ENCODE assay signal across 1 cellular context in genomic region chr3:45053805-45054195, GRCh38.
TF ChIP-seq lines count a peak whose summit lies in the region.
"Not testable (repeated sequence)": the region's sequence is repeated elsewhere in the genome, so short reads cannot be mapped to it uniquely, and the experiment has no call there.

No MANE protein-coding gene starts in this region.

TF ChIP-seq in K562, 482 proteins besides CTCF, POLR2A, EP300 and RAD21 (continues in another document):
- 0 out of 4 replicates have a peak, but pooled peaks of 1 of the 2 experiments have one; percentile 5 for TF ChIP-seq NRF1 (conservative IDR thresholded peaks at IDR 0.05 in 1 of 2, IDR thresholded peaks at IDR 0.05 in 1 of 2)
- TF ChIP-seq, protein P1, sequence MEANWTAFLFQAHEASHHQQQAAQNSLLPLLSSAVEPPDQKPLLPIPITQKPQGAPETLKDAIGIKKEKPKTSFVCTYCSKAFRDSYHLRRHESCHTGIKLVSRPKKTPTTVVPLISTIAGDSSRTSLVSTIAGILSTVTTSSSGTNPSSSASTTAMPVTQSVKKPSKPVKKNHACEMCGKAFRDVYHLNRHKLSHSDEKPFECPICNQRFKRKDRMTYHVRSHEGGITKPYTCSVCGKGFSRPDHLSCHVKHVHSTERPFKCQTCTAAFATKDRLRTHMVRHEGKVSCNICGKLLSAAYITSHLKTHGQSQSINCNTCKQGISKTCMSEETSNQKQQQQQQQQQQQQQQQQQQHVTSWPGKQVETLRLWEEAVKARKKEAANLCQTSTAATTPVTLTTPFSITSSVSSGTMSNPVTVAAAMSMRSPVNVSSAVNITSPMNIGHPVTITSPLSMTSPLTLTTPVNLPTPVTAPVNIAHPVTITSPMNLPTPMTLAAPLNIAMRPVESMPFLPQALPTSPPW (CRISPR knock-in tag; IDR thresholded peaks at IDR 0.05) = 0 out of 2 replicates have a peak, but pooled peaks have one; percentile 16
- TF ChIP-seq NR2C2 (CRISPR knock-in tag; IDR thresholded peaks at IDR 0.05) = 0 out of 2 replicates have a peak, but pooled peaks have one; percentile 39
- TF ChIP-seq NR2C2 (tag; IDR thresholded peaks at IDR 0.05); JUND (tag; IDR thresholded peaks at IDR 0.05; ENCODE audit: borderline replicate concordance, low read depth, low read length); ATF3 (CRISPR knock-in tag; conservative IDR thresholded peaks at IDR 0.05): not testable (repeated sequence)
- peak; percentile 83 for TF ChIP-seq MAFG (tag; conservative IDR thresholded peaks at IDR 0.05)
- TF ChIP-seq MTA1 (IDR thresholded peaks at IDR 0.05; ENCODE audit: borderline replicate concordance) = peak; percentile 46; the same call in 1 of the 2 replicates
- TF ChIP-seq SOX6 (IDR thresholded peaks at IDR 0.05) = 0 out of 2 replicates have a peak, but pooled peaks have one; percentile 14
- TF ChIP-seq, protein P2, sequence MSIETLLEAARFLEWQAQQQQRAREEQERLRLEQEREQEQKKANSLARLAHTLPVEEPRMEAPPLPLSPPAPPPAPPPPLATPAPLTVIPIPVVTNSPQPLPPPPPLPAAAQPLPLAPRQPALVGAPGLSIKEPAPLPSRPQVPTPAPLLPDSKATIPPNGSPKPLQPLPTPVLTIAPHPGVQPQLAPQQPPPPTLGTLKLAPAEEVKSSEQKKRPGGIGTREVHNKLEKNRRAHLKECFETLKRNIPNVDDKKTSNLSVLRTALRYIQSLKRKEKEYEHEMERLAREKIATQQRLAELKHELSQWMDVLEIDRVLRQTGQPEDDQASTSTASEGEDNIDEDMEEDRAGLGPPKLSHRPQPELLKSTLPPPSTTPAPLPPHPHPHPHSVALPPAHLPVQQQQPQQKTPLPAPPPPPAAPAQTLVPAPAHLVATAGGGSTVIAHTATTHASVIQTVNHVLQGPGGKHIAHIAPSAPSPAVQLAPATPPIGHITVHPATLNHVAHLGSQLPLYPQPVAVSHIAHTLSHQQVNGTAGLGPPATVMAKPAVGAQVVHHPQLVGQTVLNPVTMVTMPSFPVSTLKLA (conservative IDR thresholded peaks at IDR 0.05) = 0 out of 4 replicates have a peak, but pooled peaks of 1 of the 2 experiments have one; percentile 51
- peak; percentile 96 for TF ChIP-seq ZNF316 (IDR thresholded peaks at IDR 0.05)
- TF ChIP-seq NFE2 (IDR thresholded peaks at IDR 0.05; ENCODE audit: low read depth) = peak; percentile 87
- TF ChIP-seq GATAD2B (IDR thresholded peaks at IDR 0.05; ENCODE audit: borderline replicate concordance) = 0 out of 2 replicates have a peak, but pooled peaks have one; percentile 16
- TF ChIP-seq, protein P3, sequence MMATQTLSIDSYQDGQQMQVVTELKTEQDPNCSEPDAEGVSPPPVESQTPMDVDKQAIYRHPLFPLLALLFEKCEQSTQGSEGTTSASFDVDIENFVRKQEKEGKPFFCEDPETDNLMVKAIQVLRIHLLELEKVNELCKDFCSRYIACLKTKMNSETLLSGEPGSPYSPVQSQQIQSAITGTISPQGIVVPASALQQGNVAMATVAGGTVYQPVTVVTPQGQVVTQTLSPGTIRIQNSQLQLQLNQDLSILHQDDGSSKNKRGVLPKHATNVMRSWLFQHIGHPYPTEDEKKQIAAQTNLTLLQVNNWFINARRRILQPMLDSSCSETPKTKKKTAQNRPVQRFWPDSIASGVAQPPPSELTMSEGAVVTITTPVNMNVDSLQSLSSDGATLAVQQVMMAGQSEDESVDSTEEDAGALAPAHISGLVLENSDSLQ (IDR thresholded peaks at IDR 0.05) = peak; percentile 49; the same call in 1 of the 2 replicates
- peak in 1 of 2 experiments; percentile 83; a peak in 2 of 4 replicates for TF ChIP-seq MAZ (CRISPR knock-in tag; conservative IDR thresholded peaks at IDR 0.05 in 1 of 2, IDR thresholded peaks at IDR 0.05 in 1 of 2)
- peak; percentile 79 for TF ChIP-seq SMARCE1 (IDR thresholded peaks at IDR 0.05)
- peak; percentile 30; the same call in 1 of the 2 replicates for TF ChIP-seq TAL1 (IDR thresholded peaks at IDR 0.05)
- peak; percentile 70 for TF ChIP-seq MEIS2 (IDR thresholded peaks at IDR 0.05; ENCODE audit: partially characterized antibody)
- TF ChIP-seq ZNF318 (IDR thresholded peaks at IDR 0.05; ENCODE audit: borderline replicate concordance in 1 of 2, low read depth in 1 of 2) = peak in 1 of 2 experiments; percentile 63; a peak in 1 of 4 replicates
- TF ChIP-seq, protein P4, sequence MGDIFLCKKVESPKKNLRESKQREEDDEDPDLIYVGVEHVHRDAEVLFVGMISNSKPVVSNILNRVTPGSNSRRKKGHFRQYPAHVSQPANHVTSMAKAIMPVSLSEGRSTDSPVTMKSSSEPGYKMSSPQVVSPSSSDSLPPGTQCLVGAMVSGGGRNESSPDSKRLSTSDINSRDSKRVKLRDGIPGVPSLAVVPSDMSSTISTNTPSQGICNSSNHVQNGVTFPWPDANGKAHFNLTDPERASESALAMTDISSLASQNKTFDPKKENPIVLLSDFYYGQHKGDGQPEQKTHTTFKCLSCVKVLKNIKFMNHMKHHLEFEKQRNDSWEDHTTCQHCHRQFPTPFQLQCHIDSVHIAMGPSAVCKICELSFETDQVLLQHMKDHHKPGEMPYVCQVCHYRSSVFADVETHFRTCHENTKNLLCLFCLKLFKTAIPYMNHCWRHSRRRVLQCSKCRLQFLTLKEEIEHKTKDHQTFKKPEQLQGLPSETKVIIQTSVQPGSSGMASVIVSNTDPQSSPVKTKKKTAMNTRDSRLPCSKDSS (IDR thresholded peaks at IDR 0.05; ENCODE audit: low read depth, partially characterized antibody) = peak; percentile 24
- TF ChIP-seq CBFA2T2 (conservative IDR thresholded peaks at IDR 0.05) = peak; percentile 61
- peak; percentile 94 for TF ChIP-seq C11orf30 (IDR thresholded peaks at IDR 0.05; ENCODE audit: low read depth)
- peak; percentile 91 for TF ChIP-seq DPF2 (IDR thresholded peaks at IDR 0.05)
- peak; percentile 88 for TF ChIP-seq SMARCA4 (IDR thresholded peaks at IDR 0.05)
- TF ChIP-seq JUND (IDR thresholded peaks at IDR 0.05; ENCODE audit: borderline replicate concordance, low read depth, low read length) = peak; percentile 49; the same call in 1 of the 2 replicates
- TF ChIP-seq NFYB (IDR thresholded peaks at IDR 0.05; ENCODE audit: extremely low read depth, insufficient read length) = peak; percentile 4
- TF ChIP-seq, protein P5, sequence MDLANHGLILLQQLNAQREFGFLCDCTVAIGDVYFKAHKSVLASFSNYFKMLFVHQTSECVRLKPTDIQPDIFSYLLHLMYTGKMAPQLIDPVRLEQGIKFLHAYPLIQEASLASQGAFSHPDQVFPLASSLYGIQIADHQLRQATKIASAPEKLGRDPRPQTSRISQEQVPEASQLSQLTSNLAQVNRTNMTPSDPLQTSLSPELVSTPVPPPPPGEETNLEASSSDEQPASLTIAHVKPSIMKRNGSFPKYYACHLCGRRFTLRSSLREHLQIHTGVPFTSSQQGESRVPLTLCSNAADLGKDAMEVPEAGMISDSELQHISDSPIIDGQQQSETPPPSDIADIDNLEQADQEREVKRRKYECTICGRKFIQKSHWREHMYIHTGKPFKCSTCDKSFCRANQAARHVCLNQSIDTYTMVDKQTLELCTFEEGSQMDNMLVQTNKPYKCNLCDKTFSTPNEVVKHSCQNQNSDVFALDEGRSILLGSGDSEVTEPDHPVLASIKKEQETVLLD (IDR thresholded peaks at IDR 0.05) = peak; percentile 58
- peak; percentile 87 for TF ChIP-seq DACH1 (IDR thresholded peaks at IDR 0.05; ENCODE audit: partially characterized antibody)
- peak; percentile 85 for TF ChIP-seq ARID1B (IDR thresholded peaks at IDR 0.05)
- TF ChIP-seq ETV5 (CRISPR knock-in tag; IDR thresholded peaks at IDR 0.05; ENCODE audit: low read depth) = peak; percentile 62; the same call in 1 of the 2 replicates
- TF ChIP-seq BRD9 (IDR thresholded peaks at IDR 0.05; ENCODE audit: low read depth, partially characterized antibody) = peak; percentile 15
- TF ChIP-seq TRIM24 (IDR thresholded peaks at IDR 0.05) = peak in 1 of 2 experiments; percentile 67; a peak in 2 of 4 replicates
- peak; percentile 62; the same call in 1 of the 2 replicates for TF ChIP-seq ATF3 (IDR thresholded peaks at IDR 0.05)
- peak; percentile 93 for TF ChIP-seq TFAP4 (CRISPR knock-in tag; IDR thresholded peaks at IDR 0.05; ENCODE audit: borderline replicate concordance)
- peak; percentile 69 for TF ChIP-seq CBFA2T3 (IDR thresholded peaks at IDR 0.05)
- peak; percentile 65; the same call in 1 of the 2 replicates for TF ChIP-seq HDAC2 (IDR thresholded peaks at IDR 0.05)
- peak; percentile 68 for TF ChIP-seq FOSL1 (tag; conservative IDR thresholded peaks at IDR 0.05)
- peak; percentile 44 for TF ChIP-seq TCF3 (CRISPR knock-in tag; IDR thresholded peaks at IDR 0.05)
- peak; percentile 14; the same call in 1 of the 2 replicates for TF ChIP-seq MAFF (IDR thresholded peaks at IDR 0.05; ENCODE audit: low read length)
